8 cellular contexts compared by ENCODE assay signal in the genomic region with DNA sequence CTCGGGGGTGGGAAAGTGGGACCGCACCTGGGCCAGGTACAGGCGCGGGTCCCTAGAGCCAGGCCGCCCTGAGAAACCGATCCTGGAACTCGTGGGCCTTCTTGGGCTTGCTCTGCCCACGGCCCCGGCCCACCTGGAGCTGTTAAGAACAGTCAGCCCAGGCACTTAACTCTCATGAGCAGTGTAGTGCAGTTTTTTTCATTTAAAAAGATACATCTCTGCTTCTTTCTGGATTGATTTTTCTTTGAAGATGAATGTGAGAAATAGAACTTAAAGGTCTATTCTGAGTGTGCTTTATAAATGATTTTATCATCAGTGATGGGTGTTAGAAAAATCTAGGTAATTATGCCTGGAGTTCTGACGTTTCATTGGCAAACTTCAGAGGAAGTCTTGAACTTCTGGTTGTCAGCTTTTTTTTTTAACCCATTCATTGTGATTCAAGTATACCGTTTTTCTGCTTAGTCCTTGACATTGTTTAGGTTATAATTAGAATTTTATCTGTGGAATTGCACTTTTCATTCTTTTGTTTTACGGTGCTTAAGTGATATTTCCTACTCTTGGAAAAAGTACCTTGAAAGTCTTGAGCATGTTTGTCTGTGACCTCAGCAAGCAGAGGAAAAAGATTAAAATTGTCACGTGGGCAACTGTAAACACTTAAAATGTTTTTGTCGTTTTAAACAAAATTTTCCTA. TPM values are rescaled to one million over a fixed set of nuclear protein-coding genes. Genes with fewer than 3 reads are reported as not detected.
DNase-seq lines count a peak whose midpoint lies in the region; ATAC-seq and TF ChIP-seq lines count a peak whose summit lies in the region.

No MANE protein-coding gene starts in this region.

- H3K9me3 ChIP-seq in upper lobe of left lung: no peaks in the 10 kb centered on the region

- 1 to 3% methylated on average over 8 to 14 of the region's 14 CpGs for WGBS in upper lobe of left lung, 2 donors

- no peak for TF ChIP-seq CTCF in AG04449 (IDR thresholded peaks at IDR 0.05; ENCODE audit: insufficient read depth, low read length, missing control alignments)
- TF ChIP-seq CTCF in upper lobe of left lung (IDR thresholded peaks at IDR 0.05): no peak

- no peak for TF ChIP-seq POLR2A in upper lobe of left lung (IDR thresholded peaks at IDR 0.05)

- CTCF ChIA-PET in AG04449 (lab: Yijun Ruan, JAX): interaction anchor here (1.0 to 1.4 kb wide), 2 partner anchors 10 to 18 kb away, joined by 3 read pairs; no protein-coding TSS in a partner anchor

- H3K4me3 Mint-ChIP-seq in activated T-helper 1 cell treated with anti-CD3 and anti-CD28 coated beads, Interleukin-12 subunit alpha, Interleukin-12 subunit beta, Interleukin-2, Interleukin-4 antibody, amounts not matched to agents 30 ng/mL and 10 ng/mL and 1 ng/mL, durations not matched to agents 14 hours and 24 hours and 36 hours: peak overlapping the region; percentile 99

- H3K4me3 ChIP-seq in AG04449 (ENCODE audit: low read depth, low read length) (peak overlapping the region; percentile 76), upper lobe of left lung (peak overlapping the region; percentile 44 to 87 (median 66))

- POLR2A ChIA-PET in AG04449 (lab: Yijun Ruan, JAX): no interaction called here

- TF ChIP-seq EP300 in upper lobe of left lung (IDR thresholded peaks at IDR 0.05): no peak

- peaks cover 22% of the 10 kb centered on the region for H3K36me3 Mint-ChIP-seq in activated T-helper 1 cell treated with anti-CD3 and anti-CD28 coated beads, Interleukin-12 subunit alpha, Interleukin-12 subunit beta, Interleukin-2, Interleukin-4 antibody, amounts not matched to agents 30 ng/mL and 10 ng/mL and 1 ng/mL, durations not matched to agents 14 hours and 24 hours and 36 hours (ENCODE audit: low read depth)

- H3K27ac ChIP-seq in upper lobe of left lung: peak overlapping the region in 2 of 4 donors; percentile 59 to 77

- H3K27me3 Mint-ChIP-seq in activated T-helper 1 cell treated with anti-CD3 and anti-CD28 coated beads, Interleukin-12 subunit alpha, Interleukin-12 subunit beta, Interleukin-2, Interleukin-4 antibody, amounts not matched to agents 30 ng/mL and 10 ng/mL and 1 ng/mL, durations not matched to agents 14 hours and 24 hours and 36 hours (ENCODE audit: insufficient read depth): peaks cover 2% of the 10 kb centered on the region

- H3K4me1 Mint-ChIP-seq in activated T-helper 1 cell treated with anti-CD3 and anti-CD28 coated beads, Interleukin-12 subunit alpha, Interleukin-12 subunit beta, Interleukin-2, Interleukin-4 antibody, amounts not matched to agents 30 ng/mL and 10 ng/mL and 1 ng/mL, durations not matched to agents 14 hours and 24 hours and 36 hours (ENCODE audit: low read depth): peaks cover 42% of the 10 kb centered on the region

- H3K27me3 ChIP-seq in upper lobe of left lung: no peaks in the 10 kb centered on the region

- H3K36me3 ChIP-seq in upper lobe of left lung: no peaks in the 10 kb centered on the region

- peak overlapping the region; percentile 97 for H3K27ac Mint-ChIP-seq in activated T-helper 1 cell treated with anti-CD3 and anti-CD28 coated beads, Interleukin-12 subunit alpha, Interleukin-12 subunit beta, Interleukin-2, Interleukin-4 antibody, amounts not matched to agents 30 ng/mL and 10 ng/mL and 1 ng/mL, durations not matched to agents 14 hours and 24 hours and 36 hours

- DNase-seq in AG04449 (ENCODE audit: low read depth, low spot score): no peak
- DNase-seq in activated T-helper 1 cell treated with anti-CD3 and anti-CD28 coated beads, Interleukin-12 subunit alpha, Interleukin-12 subunit beta, Interleukin-2, Interleukin-4 antibody, amounts not matched to agents 30 ng/mL and 10 ng/mL and 1 ng/mL, durations not matched to agents 14 hours and 24 hours and 36 hours (ENCODE audit: low spot score): no peak
- no peak for DNase-seq in left colon
- DNase-seq in upper lobe of left lung: no peak
- no peak for DNase-seq in AG20443 (ENCODE audit: low spot score)
- no peak for DNase-seq in DMS79 (lab: John Stamatoyannopoulos, UW)

- intact Hi-C loops in activated T-helper 1 cell treated with anti-CD3 and anti-CD28 coated beads, Interleukin-12 subunit alpha, Interleukin-12 subunit beta, Interleukin-2, Interleukin-4 antibody, amounts not matched to agents 30 ng/mL and 10 ng/mL and 1 ng/mL, durations not matched to agents 14 hours and 24 hours and 36 hours (cut with micrococcal nuclease): loop anchor here (1.0 to 10.0 kb wide), 6 partner anchors 8 to 874 kb away; no protein-coding TSS in a partner anchor
- intact Hi-C loops in left colon (cut with DNase I, micrococcal nuclease): no loop called here

- no peaks in the 10 kb centered on the region for H3K9me3 Mint-ChIP-seq in activated T-helper 1 cell treated with anti-CD3 and anti-CD28 coated beads, Interleukin-12 subunit alpha, Interleukin-12 subunit beta, Interleukin-2, Interleukin-4 antibody, amounts not matched to agents 30 ng/mL and 10 ng/mL and 1 ng/mL, durations not matched to agents 14 hours and 24 hours and 36 hours

- peaks cover 9 to 16% (median 10%) of the 10 kb centered on the region in 4 donors for H3K4me1 ChIP-seq in upper lobe of left lung

- ATAC-seq in GM18868 (IDR thresholded peaks at IDR 0.05; ENCODE audit: unreplicated experiment) (peak; percentile 7), HG03280 (IDR thresholded peaks at IDR 0.05; ENCODE audit: unreplicated experiment) (peak; percentile 23), left colon (peak; percentile 42), upper lobe of left lung (ENCODE audit: low FRiP score in 2 of 2) (peak; percentile 1 to 3)

RNA-seq across cellular contexts. Expression of gene CDK1, which starts 0.8 kb away (rescaled TPM):
- total RNA-seq in activated T-helper 1 cell treated with anti-CD3 and anti-CD28 coated beads, Interleukin-12 subunit alpha, Interleukin-12 subunit beta, Interleukin-2, Interleukin-4 antibody, amounts not matched to agents 30 ng/mL and 10 ng/mL and 1 ng/mL, durations not matched to agents 14 hours and 24 hours and 36 hours: 100 and 104 TPM in 2 replicates
- total RNA-seq in left colon (10 to 100 TPM in 1 of 2 donors, 1 to 10 TPM in 1; 5.9 to 12.9 TPM), upper lobe of left lung (1 to 10 TPM; 1.0 to 8.0 (median 5.2) TPM)
